8 cellular contexts compared by ENCODE assay signal in the genomic region with DNA sequence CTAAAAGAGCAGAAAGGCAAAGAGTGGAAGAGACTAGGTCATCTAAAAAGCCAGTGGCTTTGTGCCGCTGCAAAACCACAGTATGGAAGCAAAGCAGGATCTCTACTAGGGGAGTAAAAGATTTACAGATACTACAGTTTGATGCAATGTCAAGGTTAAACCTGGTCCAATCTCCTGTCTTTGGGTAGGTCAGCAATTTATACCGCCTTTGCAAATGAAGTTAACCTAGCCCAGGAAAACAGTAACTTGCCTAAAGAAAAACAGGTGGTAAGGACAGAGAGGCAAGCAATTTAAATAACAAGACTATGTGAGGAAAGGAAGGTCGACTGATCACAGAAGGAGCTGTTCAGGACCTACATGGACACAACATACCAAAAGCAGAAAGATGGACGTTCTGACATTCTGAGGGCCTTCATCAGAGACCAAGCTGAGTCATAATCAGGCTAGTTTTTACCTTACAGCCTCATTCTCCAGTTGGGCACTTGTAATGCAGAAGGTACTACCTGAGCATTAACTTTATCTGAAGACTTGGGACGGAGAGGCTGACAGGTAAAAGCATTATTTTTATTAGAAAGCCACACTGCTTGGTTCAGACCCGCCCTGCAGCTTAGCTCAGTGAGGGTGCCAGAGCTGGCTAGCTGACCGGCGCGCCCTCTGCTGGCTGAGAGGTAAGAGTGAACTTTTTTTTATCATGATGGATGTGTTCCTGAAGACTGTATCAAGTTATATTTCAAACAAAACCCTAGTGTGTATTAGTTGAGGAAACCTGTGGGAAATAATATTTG. TPM values are rescaled to one million over a fixed set of nuclear protein-coding genes. Genes with fewer than 3 reads are reported as not detected.
DNase-seq lines count a peak whose midpoint lies in the region; TF ChIP-seq lines count a peak whose summit lies in the region.

No MANE protein-coding gene starts in this region.

- H3K4me3 ChIP-seq in MM.1S (ENCODE audit: low read length): no peak overlapping the region
- no peak overlapping the region for H3K4me3 ChIP-seq in parathyroid adenoma (ENCODE audit: low read depth, low read length)
- peak overlapping the region in 1 of 4 donors; percentile 19 for H3K4me3 ChIP-seq in transverse colon

- H3K18ac ChIP-seq in H9 (ENCODE audit: insufficient read length, low read depth, low read length): no peak overlapping the region

- WGBS in H9 (ENCODE audit: extremely low coverage, insufficient read length, low lambda C conversion rate): no CpG with 5 or more reads among the region's 9 CpGs
- 16 to 52% methylated on average over 3 to 9 of the region's 9 CpGs for WGBS in transverse colon (ENCODE audit: low coverage in 1 of 2), 2 donors

- H3K27me3 ChIP-seq in H9 (ENCODE audit: insufficient read depth, low read length) (no peaks in the 10 kb centered on the region), MM.1S (replicated peaks; ENCODE audit: insufficient read depth, low read length) (no peaks in the 10 kb centered on the region), parathyroid adenoma (ENCODE audit: control insufficient read depth, insufficient read depth, low read length) (no peaks in the 10 kb centered on the region), transverse colon (no peaks in the 10 kb centered on the region)

- H3K27ac ChIP-seq in H9 (ENCODE audit: insufficient read length, low read depth, low read length) (peak overlapping the region; percentile 14), MM.1S (ENCODE audit: low read length) (no peak overlapping the region), parathyroid adenoma (no peak overlapping the region), transverse colon (no peak overlapping the region)

- no peaks in the 10 kb centered on the region for H3K79me1 ChIP-seq in H9 (ENCODE audit: insufficient read depth, low read depth, low read length, poor library complexity, severe bottlenecking)

- H2BK5ac ChIP-seq in H9 (ENCODE audit: insufficient read length, low read length): no peak overlapping the region

- H3K9me3 ChIP-seq in H9 (ENCODE audit: control insufficient read depth, low read depth, low read length) (no peaks in the 10 kb centered on the region), MM.1S (replicated peaks; ENCODE audit: insufficient read depth, low read length) (no peaks in the 10 kb centered on the region), parathyroid adenoma (ENCODE audit: control insufficient read depth, low read length) (no peaks in the 10 kb centered on the region), transverse colon (no peaks in the 10 kb centered on the region)

- no peak overlapping the region for H2BK15ac ChIP-seq in H9 (ENCODE audit: low read depth, low read length)

- no peak for TF ChIP-seq EP300 in transverse colon (IDR thresholded peaks at IDR 0.05; ENCODE audit: low read depth)

- H3F3A ChIP-seq in MM.1S (ENCODE audit: insufficient read depth, low read length): no peaks in the 10 kb centered on the region

- H3K4me1 ChIP-seq in H9 (ENCODE audit: insufficient read depth, low read length) (peaks cover 4% of the 10 kb centered on the region; the same call in 1 of the 2 replicates), MM.1S (ENCODE audit: low read length) (peaks cover 7% of the 10 kb centered on the region), parathyroid adenoma (peaks cover 5% of the 10 kb centered on the region), transverse colon (peaks cover 0 to 16% (median 2%) of the 10 kb centered on the region in 4 donors)

- no peaks in the 10 kb centered on the region for H3K27me3 Mint-ChIP-seq in H9 (ENCODE audit: low read depth)

- H3K36me3 ChIP-seq in MM.1S (replicated peaks; ENCODE audit: insufficient read depth, low read length): no peaks in the 10 kb centered on the region
- H3K36me3 ChIP-seq in parathyroid adenoma (ENCODE audit: control insufficient read depth, insufficient read depth, low read length): no peaks in the 10 kb centered on the region
- H3K36me3 ChIP-seq in transverse colon: no peaks in the 10 kb centered on the region

- peaks cover 3% of the 10 kb centered on the region for H3K23me2 ChIP-seq in H9 (ENCODE audit: insufficient read length, low read depth, low read length, poor library complexity, severe bottlenecking)

- no peak overlapping the region for H2BK12ac ChIP-seq in H9 (ENCODE audit: insufficient read length, low read depth, low read length)

- no peak for TF ChIP-seq POLR2A in transverse colon (IDR thresholded peaks at IDR 0.05)

- no peaks in the 10 kb centered on the region for H3K9me2 ChIP-seq in MM.1S (replicated peaks; ENCODE audit: insufficient read depth, low read length)

- H4K91ac ChIP-seq in H9 (ENCODE audit: insufficient read length, low read depth, low read length): no peak overlapping the region

- H3K9ac ChIP-seq in H9 (ENCODE audit: extremely low read depth, insufficient read length, low read length): no peak overlapping the region
- no peak overlapping the region for H3K9ac ChIP-seq in MM.1S (ENCODE audit: low read length)
- no peak overlapping the region for H3K9ac ChIP-seq in parathyroid adenoma

- H3K79me2 ChIP-seq in H9 (ENCODE audit: insufficient read depth, low read length): no peaks in the 10 kb centered on the region
- H3K79me2 ChIP-seq in MM.1S (ENCODE audit: low read length): no peaks in the 10 kb centered on the region
- no peaks in the 10 kb centered on the region for H3K79me2 ChIP-seq in parathyroid adenoma

- no peak overlapping the region for H4K5ac ChIP-seq in H9 (ENCODE audit: insufficient read length, low read depth, low read length)

- H3K9me3 Mint-ChIP-seq in H9: no peaks in the 10 kb centered on the region

- no peak overlapping the region for H3K23ac ChIP-seq in H9 (ENCODE audit: insufficient read length, low read depth, low read length)

- peak overlapping the region; percentile 64 for H3K4me2 ChIP-seq in H9 (ENCODE audit: insufficient read depth, insufficient read length, low read length)
- no peak overlapping the region for H3K4me2 ChIP-seq in MM.1S (ENCODE audit: low read depth, low read length)
- no peak overlapping the region for H3K4me2 ChIP-seq in parathyroid adenoma (ENCODE audit: low read length)

- intact Hi-C loops in transverse colon (cut with DNase I; ENCODE audit: low total_unique reads): loop anchor here (2.0 to 10.0 kb wide), 2 partner anchors 103 to 165 kb away; partner anchors contain the start of gene SOS1

- H2AFZ ChIP-seq in H9 (ENCODE audit: low read length): no peak overlapping the region
- 0 out of 2 replicates have a peak overlapping the region, but pooled peaks have one; percentile 26 for H2AFZ ChIP-seq in MM.1S (ENCODE audit: low read length)
- H2AFZ ChIP-seq in parathyroid adenoma: peak overlapping the region; percentile 52

- H3K56ac ChIP-seq in H9 (ENCODE audit: insufficient read length, low read depth, low read length): no peak overlapping the region

- H2AK5ac ChIP-seq in H9 (ENCODE audit: insufficient read length, low read length): no peak overlapping the region

- no peak overlapping the region for H2BK120ac ChIP-seq in H9 (ENCODE audit: low read depth, low read length, poor library complexity, severe bottlenecking)

- in situ Hi-C loops in transverse colon (cut with MboI; ENCODE audit: low pct_ligation_motif_present in 1 of 4, low pct_unique_long_range_greater_than_20kb in 1 of 4, low sequenced_read_pairs in 3 of 4): loop anchor here (5.0 to 10.0 kb wide), 5 partner anchors 103 to 283 kb away; partner anchors contain the start of gene SOS1 (in 1 of the 4)

- H3K4me1 Mint-ChIP-seq in H9: peaks cover 30 to 31% of the 10 kb centered on the region in 2 experiments

- no peak overlapping the region for H4K8ac ChIP-seq in H9 (replicated peaks; ENCODE audit: insufficient read length, low read depth, low read length)

- no peaks in the 10 kb centered on the region for H4K20me1 ChIP-seq in H9 (ENCODE audit: control insufficient read depth, insufficient read depth, insufficient read length)
- no peaks in the 10 kb centered on the region for H4K20me1 ChIP-seq in MM.1S (ENCODE audit: insufficient read depth, low read length)

- peak overlapping the region; percentile 67 to 87 (median 85); a peak in 6 of 7 replicates for H3K27ac Mint-ChIP-seq in H9

- TF ChIP-seq CTCF in H9 (conservative IDR thresholded peaks at IDR 0.05) (peak; percentile 97), MM.1S (IDR thresholded peaks at IDR 0.05; ENCODE audit: low read length) (peak; percentile 89), parathyroid adenoma (IDR thresholded peaks at IDR 0.05) (peak; percentile 91), transverse colon (IDR thresholded peaks at IDR 0.05) (peak; percentile 82 to 91 (median 86))

- H3K36me3 Mint-ChIP-seq in H9 (ENCODE audit: insufficient read depth in 1 of 3, low read depth in 3 of 3): no peaks in the 10 kb centered on the region

- peak; percentile 66 for DNase-seq in ELR (ENCODE audit: low read depth)
- peak; percentile 82 for DNase-seq in H9
- DNase-seq in MM.1S: peak; percentile 69
- DNase-seq in SKM-1 (lab: John Stamatoyannopoulos, UW; ENCODE audit: unreplicated experiment): peak; percentile 41
- DNase-seq in activated naive CD4-positive, alpha-beta T cell treated with anti-CD3 and anti-CD28 coated beads, Interleukin-2, amount 50 U/mL, for 16 hours: peak; percentile 83
- DNase-seq in glomerular visceral epithelial cell (ENCODE audit: extremely low spot score): peak; percentile 67
- peak; percentile 84 for DNase-seq in transverse colon

- peak overlapping the region; percentile 60 to 74 for H3K4me3 Mint-ChIP-seq in H9

- H3K14ac ChIP-seq in H9 (ENCODE audit: insufficient read depth, low read length): no peak overlapping the region

- H2BK20ac ChIP-seq in H9 (ENCODE audit: low read depth, low read length, poor library complexity, severe bottlenecking): no peak overlapping the region

- no peak overlapping the region for H3K4ac ChIP-seq in H9 (ENCODE audit: low read depth, low read length)

- H3T11ph ChIP-seq in H9 (ENCODE audit: low read length): no peak overlapping the region

RNA-seq across cellular contexts. Expression of gene CDKL4, which starts 15.9 kb away (rescaled TPM):
- total RNA-seq in H9 (2021): not detected in 2 replicates
- 1 to 10 TPM in 1 of 4 donors, under 1 TPM in 1, not detected in 2; 0.79 to 1.5 TPM for total RNA-seq in transverse colon
